In the genomic region with DNA sequence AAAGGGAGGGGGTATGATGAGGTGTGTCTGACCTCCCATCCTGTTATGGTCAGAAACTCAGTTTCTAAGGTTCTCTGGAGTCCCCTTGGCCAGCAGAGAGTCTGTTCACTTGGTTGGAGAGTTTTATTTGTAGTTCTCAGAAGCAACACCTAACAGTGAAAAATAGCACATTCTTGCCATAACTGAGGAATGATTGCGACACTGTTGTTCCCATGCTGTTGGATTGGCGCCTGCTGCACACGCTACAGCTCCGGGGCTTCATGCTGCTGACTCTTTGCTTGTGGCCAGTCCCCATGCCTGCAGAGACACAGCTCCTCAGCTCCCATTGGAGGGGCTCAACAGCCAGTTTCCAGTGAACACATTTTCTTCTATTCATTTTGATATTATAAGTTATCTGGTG, we compare ENCODE assay signal across 11 cellular contexts. TPM values are rescaled to one million over a fixed set of nuclear protein-coding genes. Genes with fewer than 3 reads are reported as not detected.
DNase-seq lines count a peak whose midpoint lies in the region; ATAC-seq, FAIRE-seq and TF ChIP-seq lines count a peak whose summit lies in the region.
"Had no signal": no experiment of that assay in that cellular context is flagged by ENCODE, and none has a peak within 500 bp of the region (broad histone marks: within the 10 kb centered on the region; RNA-seq: fewer than 3 reads in every experiment).

No MANE protein-coding gene starts in this region.

- WGBS in H9 (ENCODE audit: extremely low coverage, insufficient read length, low lambda C conversion rate), result no CpG with 5 or more reads among the region's 4 CpGs

- H2BK15ac ChIP-seq in H9 (ENCODE audit: low read depth, low read length), result no peak overlapping the region

- no TSS peak for BruUV-seq in MCF 10A (replicated peaks; lab: Mats Ljungman, UMichigan)

- H3K4me1 ChIP-seq in H9 (ENCODE audit: insufficient read depth, low read length), result no peaks in the 10 kb centered on the region
- H3K4me1 ChIP-seq in kidney (ENCODE audit: control insufficient read depth in 1 of 2, insufficient read depth in 1 of 2, low read depth in 1 of 2, low read length in 2 of 2), result peaks cover 0 to 2% of the 10 kb centered on the region in 2 donors
- H3K4me1 ChIP-seq in subcutaneous abdominal adipose tissue (ENCODE audit: control insufficient read depth in 5 of 5, insufficient read depth in 5 of 5, low read length in 5 of 5), result peaks cover 3 to 26% (median 19%) of the 10 kb centered on the region in 5 donors

- H3K4me1 Mint-ChIP-seq in H9 (peaks cover 5% of the 10 kb centered on the region in 2 experiments; a peak in 3 of 4 replicates), MCF 10A (ENCODE audit: insufficient read depth, unreplicated experiment) (peaks cover 14% of the 10 kb centered on the region)
- peaks cover 4% of the 10 kb centered on the region for H3K4me1 Mint-ChIP-seq in activated T-helper 17 cell treated with anti-CD3 and anti-CD28 coated beads, Interleukin-2, amount 50 U/mL, for 72 hours

- H3K18ac ChIP-seq in H9 (ENCODE audit: insufficient read length, low read depth, low read length), result no peak overlapping the region

- H3K4me3 ChIP-seq in kidney (ENCODE audit: low read length in 2 of 2) (no peak overlapping the region), subcutaneous abdominal adipose tissue (ENCODE audit: low read depth in 1 of 5, low read length in 5 of 5) (no peak overlapping the region)

- peaks cover 17 to 23% (median 18%) of the 10 kb centered on the region in 3 experiments; a peak in 6 of 7 replicates for H3K36me3 Mint-ChIP-seq in H9 (ENCODE audit: insufficient read depth in 1 of 3, low read depth in 3 of 3)
- peaks cover 6% of the 10 kb centered on the region for H3K36me3 Mint-ChIP-seq in MCF 10A (ENCODE audit: insufficient read depth, unreplicated experiment)
- H3K36me3 Mint-ChIP-seq in activated T-helper 17 cell treated with anti-CD3 and anti-CD28 coated beads, Interleukin-2, amount 50 U/mL, for 72 hours (ENCODE audit: low read depth), result peaks cover 43% of the 10 kb centered on the region

- no peak overlapping the region for H3K56ac ChIP-seq in H9 (ENCODE audit: insufficient read length, low read depth, low read length)

- H3K27ac Mint-ChIP-seq in H9 (peak overlapping the region in 2 of 3 experiments; percentile 32 to 40; a peak in 1 of 7 replicates), MCF 10A (ENCODE audit: low read depth, unreplicated experiment) (peak overlapping the region; percentile 88)
- H3K27ac Mint-ChIP-seq in activated T-helper 17 cell treated with anti-CD3 and anti-CD28 coated beads, Interleukin-2, amount 50 U/mL, for 72 hours, result no peak overlapping the region
- H3K27ac Mint-ChIP-seq: progenitor cell of endocrine pancreas had no signal

- intact Hi-C loops in MCF 10A (cut with micrococcal nuclease), result no loop called here
- intact Hi-C loops in kidney (cut with DNase I), result no loop called here

- no peak overlapping the region for H2BK5ac ChIP-seq in H9 (ENCODE audit: insufficient read length, low read length)

- no peak overlapping the region for H2AK5ac ChIP-seq in H9 (ENCODE audit: insufficient read length, low read length)

- H4K5ac ChIP-seq in H9 (ENCODE audit: insufficient read length, low read depth, low read length), result no peak overlapping the region

- H3K36me3 ChIP-seq in kidney (ENCODE audit: control insufficient read depth in 1 of 2, insufficient read depth in 2 of 2, low read length in 2 of 2) (no peaks in the 10 kb centered on the region), subcutaneous abdominal adipose tissue (ENCODE audit: control insufficient read depth in 5 of 5, insufficient read depth in 5 of 5, low read length in 5 of 5) (peaks cover 0 to 20% (median 10%) of the 10 kb centered on the region in 5 donors)

- H3K4me3 Mint-ChIP-seq in H9 (no peak overlapping the region), MCF 10A (ENCODE audit: unreplicated experiment) (peak overlapping the region; percentile 23)
- no peak overlapping the region for H3K4me3 Mint-ChIP-seq in activated T-helper 17 cell treated with anti-CD3 and anti-CD28 coated beads, Interleukin-2, amount 50 U/mL, for 72 hours

- DNase-seq in H9, result no peak
- peak; percentile 76 for DNase-seq in MCF 10A (ENCODE audit: unreplicated experiment)
- DNase-seq in kidney, result peak; percentile 83
- DNase-seq in activated CD4-positive, alpha-beta T cell treated with anti-CD3 and anti-CD28 coated beads, Interleukin-2, amount 50 U/mL, for 48 hours, result no peak
- DNase-seq in SIG-M5 treated with dmso at 0.1 percent for 504 hours (lab: John Stamatoyannopoulos, UW; ENCODE audit: unreplicated experiment), result no peak
- no peak for DNase-seq in occipital lobe (lab: John Stamatoyannopoulos, UW)
- DNase-seq: DND-41 had no signal

- no peak for ATAC-seq in activated T-helper 17 cell treated with anti-CD3 and anti-CD28 coated beads, Interleukin-2, amount 50 U/mL, for 72 hours (replicated peaks)
- ATAC-seq: activated CD4-positive, CD25-positive, alpha-beta regulatory T cell treated with anti-CD3 and anti-CD28 coated beads, Interleukin-2, amount 50 U/mL, for 24 hours had no signal

- H3K9ac ChIP-seq in H9 (ENCODE audit: extremely low read depth, insufficient read length, low read length), result no peak overlapping the region
- H3K9ac ChIP-seq in kidney (ENCODE audit: low read length in 2 of 2), result no peak overlapping the region
- H3K9ac ChIP-seq in subcutaneous abdominal adipose tissue (ENCODE audit: low read length in 5 of 5), result no peak overlapping the region

- no peaks in the 10 kb centered on the region for H3K9me3 ChIP-seq in H9 (ENCODE audit: control insufficient read depth, low read depth, low read length)
- H3K9me3 ChIP-seq in kidney (ENCODE audit: control insufficient read depth in 1 of 2, low read length in 2 of 2), result no peaks in the 10 kb centered on the region
- no peaks in the 10 kb centered on the region for H3K9me3 ChIP-seq in subcutaneous abdominal adipose tissue (ENCODE audit: control insufficient read depth in 5 of 5, low read length in 5 of 5)

- no peaks in the 10 kb centered on the region for H4K20me1 ChIP-seq in H9 (ENCODE audit: control insufficient read depth, insufficient read depth, insufficient read length)

- no peak overlapping the region for H2BK120ac ChIP-seq in H9 (ENCODE audit: low read depth, low read length, poor library complexity, severe bottlenecking)

- TF ChIP-seq CTCF in H9 (conservative IDR thresholded peaks at IDR 0.05), result no peak
- no peak for TF ChIP-seq CTCF in MCF 10A (IDR thresholded peaks at IDR 0.05; ENCODE audit: unreplicated experiment)
- TF ChIP-seq CTCF in kidney (IDR thresholded peaks at IDR 0.05; ENCODE audit: borderline replicate concordance, extremely low read depth, insufficient read depth), result no peak

- FAIRE-seq in kidney (lab: Jason Lieb, UNC), result no peak

- CTCF ChIA-PET in MCF 10A (lab: Yijun Ruan, JAX), result interaction anchor here (0.9 to 1.0 kb wide), 2 partner anchors 13 to 36 kb away, joined by 3 read pairs; no protein-coding TSS in a partner anchor

- POLR2A ChIA-PET in MCF 10A (lab: Yijun Ruan, JAX), result no interaction called here

- H2BK20ac ChIP-seq in H9 (ENCODE audit: low read depth, low read length, poor library complexity, severe bottlenecking), result no peak overlapping the region

- H3K9me3 Mint-ChIP-seq in H9 (no peaks in the 10 kb centered on the region), MCF 10A (ENCODE audit: unreplicated experiment) (no peaks in the 10 kb centered on the region)
- peaks cover 3% of the 10 kb centered on the region for H3K9me3 Mint-ChIP-seq in activated T-helper 17 cell treated with anti-CD3 and anti-CD28 coated beads, Interleukin-2, amount 50 U/mL, for 72 hours

- no peaks in the 10 kb centered on the region for H3K79me1 ChIP-seq in H9 (ENCODE audit: insufficient read depth, low read depth, low read length, poor library complexity, severe bottlenecking)

- H4K91ac ChIP-seq in H9 (ENCODE audit: insufficient read length, low read depth, low read length), result no peak overlapping the region

- H2AFZ ChIP-seq in H9 (ENCODE audit: low read length), result no peak overlapping the region

- H3K27me3 ChIP-seq in H9 (ENCODE audit: insufficient read depth, low read length) (no peaks in the 10 kb centered on the region), subcutaneous abdominal adipose tissue (ENCODE audit: control insufficient read depth in 5 of 5, insufficient read depth in 4 of 5, low read length in 5 of 5) (no peaks in the 10 kb centered on the region)

- no peak overlapping the region for H3K14ac ChIP-seq in H9 (ENCODE audit: insufficient read depth, low read length)

- no peak overlapping the region for H3K4me2 ChIP-seq in H9 (ENCODE audit: insufficient read depth, insufficient read length, low read length)

- no peaks in the 10 kb centered on the region for H3K27me3 Mint-ChIP-seq in H9 (ENCODE audit: low read depth)
- no peaks in the 10 kb centered on the region for H3K27me3 Mint-ChIP-seq in MCF 10A (ENCODE audit: insufficient read depth, unreplicated experiment)
- H3K27me3 Mint-ChIP-seq in activated T-helper 17 cell treated with anti-CD3 and anti-CD28 coated beads, Interleukin-2, amount 50 U/mL, for 72 hours, result no peaks in the 10 kb centered on the region
- H3K27me3 Mint-ChIP-seq: progenitor cell of endocrine pancreas had no signal

- H2BK12ac ChIP-seq in H9 (ENCODE audit: insufficient read length, low read depth, low read length), result no peak overlapping the region

- H3K27ac ChIP-seq in H9 (ENCODE audit: insufficient read length, low read depth, low read length), result no peak overlapping the region
- no peak overlapping the region for H3K27ac ChIP-seq in kidney (ENCODE audit: low read depth in 2 of 2, low read length in 2 of 2)
- peak overlapping the region; percentile 60 for H3K27ac ChIP-seq in subcutaneous abdominal adipose tissue (ENCODE audit: low read depth, low read length)

- H3T11ph ChIP-seq in H9 (ENCODE audit: low read length), result no peak overlapping the region

- no peaks in the 10 kb centered on the region for H3K23me2 ChIP-seq in H9 (ENCODE audit: insufficient read length, low read depth, low read length, poor library complexity, severe bottlenecking)

- no peak overlapping the region for H4K8ac ChIP-seq in H9 (replicated peaks; ENCODE audit: insufficient read length, low read depth, low read length)

- H3K23ac ChIP-seq in H9 (ENCODE audit: insufficient read length, low read depth, low read length), result no peak overlapping the region

- H3K79me2 ChIP-seq in H9 (ENCODE audit: insufficient read depth, low read length), result no peaks in the 10 kb centered on the region

- H3K4ac ChIP-seq in H9 (ENCODE audit: low read depth, low read length), result no peak overlapping the region

RNA-seq across cellular contexts. Expression of a gene that starts 42.1 kb away (rescaled TPM):
- total RNA-seq in H9 (2021) (139 and 147 TPM in 2 replicates), MCF 10A (2022) (36.5 and 40.9 TPM in 2 replicates), kidney (63.0 TPM), occipital lobe (101 TPM)
- 75.0 TPM for polyA plus RNA-seq in kidney (ENCODE audit: insufficient read depth, low read depth, low replicate concordance)
- 100 to 1,000 TPM in 1 of 2 donors, 10 to 100 TPM in 1; 53.9 to 100 TPM for total RNA-seq in activated T-helper 17 cell treated with anti-CD3 and anti-CD28 coated beads, Interleukin-2, amount 50 U/mL, for 72 hours

RNA-seq across cellular contexts. Expression of a gene that starts 42.2 kb away (rescaled TPM):
- 4.9 and 5.8 TPM in 2 replicates for total RNA-seq in H9 (2021)
- 4.1 and 5.5 TPM in 2 replicates for total RNA-seq in MCF 10A (2022)
- total RNA-seq in kidney, result 11.6 TPM
- 2.7 TPM for polyA plus RNA-seq in kidney (ENCODE audit: insufficient read depth, low read depth, low replicate concordance)
- total RNA-seq in occipital lobe, result 28.5 TPM
- total RNA-seq in activated T-helper 17 cell treated with anti-CD3 and anti-CD28 coated beads, Interleukin-2, amount 50 U/mL, for 72 hours, result 10 to 100 TPM in 1 of 2 donors, 1 to 10 TPM in 1; 8.9 to 12.5 TPM

Comparison
In these comparisons a context has a peak if more than half of its experiments do, and no peak if none do; other contexts are left out.
1. DNase-seq: peak in MCF 10A (single experiment) and kidney (single experiment); none in H9 (single experiment), activated CD4-positive, alpha-beta T cell treated with anti-CD3 and anti-CD28 coated beads, Interleukin-2, amount 50 U/mL, for 48 hours (0 of 2), SIG-M5 treated with dmso at 0.1 percent for 504 hours (single experiment) and occipital lobe (single experiment).